ENCODE assay signal across 17 cellular contexts in genomic region chr12:21852251-21852650, GRCh38.
A peak's percentile ranks its signal among the peaks of the same experiment; 100 is the strongest.
DNase-seq lines count a peak whose midpoint lies in the region; ATAC-seq and TF ChIP-seq lines count a peak whose summit lies in the region.
"Had no signal": no experiment of that assay in that cellular context is flagged by ENCODE, and none has a peak within 500 bp of the region (broad histone marks: within the 10 kb centered on the region; RNA-seq: fewer than 3 reads in every experiment).

No MANE protein-coding gene starts in this region.

- H3K36me3 ChIP-seq in RWPE2 (ENCODE audit: low read depth) (no peaks in the 10 kb centered on the region), smooth muscle cell (ENCODE audit: low read depth) (no peaks in the 10 kb centered on the region)
- H3K36me3 ChIP-seq: adrenal gland, thoracic aorta, WERI-Rb-1 had no signal

- peak overlapping the region; percentile 33 for H2AFZ ChIP-seq in smooth muscle cell (ENCODE audit: low read depth)

- 0 out of 3 replicates have a peak, but pooled peaks have one; percentile 27 for ATAC-seq in RWPE2 (ENCODE audit: low read depth)
- ATAC-seq: heart right ventricle, right cardiac atrium had no signal

- WGBS in smooth muscle cell (ENCODE audit: low lambda C conversion rate): 67% methylated on average over 5 of the region's 5 CpGs

- no peak overlapping the region for H3K9ac ChIP-seq in smooth muscle cell (ENCODE audit: low read depth)

- no peaks in the 10 kb centered on the region for H4K20me1 ChIP-seq in smooth muscle cell (ENCODE audit: low read depth)

- DNase-seq in GM04503 (ENCODE audit: low read depth) (peak; percentile 3), RWPE2 (ENCODE audit: low spot score) (no peak), fibroblast of mammary gland (ENCODE audit: low read depth) (peak; percentile 94), smooth muscle cell (lab: John Stamatoyannopoulos, UW; ENCODE audit: unreplicated experiment) (no peak), occipital lobe (lab: John Stamatoyannopoulos, UW) (no peak), mucosa of gallbladder (ENCODE audit: low spot score) (no peak)
- no peak for DNase-seq in activated effector memory CD4-positive, alpha-beta T cell treated with anti-CD3 and anti-CD28 coated beads, Interleukin-2, amount 50 U/mL, for 16 hours
- DNase-seq: CD4-positive, CD25-positive, alpha-beta regulatory T cell; heart right ventricle; midbrain; NCI-H1092; right cardiac atrium; stimulated activated CD4-positive, alpha-beta T cell treated with anti-CD3 and anti-CD28 coated beads, Interleukin-2, amount 100 ng/mL, for 24 hours; T-helper 1 cell; WERI-Rb-1 had no signal

- H3K27ac ChIP-seq in RWPE2 (ENCODE audit: poor library complexity, severe bottlenecking) (no peak overlapping the region), smooth muscle cell (ENCODE audit: low read depth) (no peak overlapping the region)
- H3K27ac ChIP-seq: adrenal gland, heart right ventricle, thoracic aorta, WERI-Rb-1 had no signal

- no peaks in the 10 kb centered on the region for H3K27me3 ChIP-seq in RWPE2 (ENCODE audit: insufficient read depth, poor library complexity, severe bottlenecking)
- no peaks in the 10 kb centered on the region for H3K27me3 ChIP-seq in smooth muscle cell (ENCODE audit: low read depth)
- H3K27me3 ChIP-seq: adrenal gland, heart right ventricle had no signal

- H3K4me3 ChIP-seq in RWPE2 (ENCODE audit: severe bottlenecking) (no peak overlapping the region), fibroblast of mammary gland (ENCODE audit: control insufficient read depth, low read depth, low read length) (no peak overlapping the region), smooth muscle cell (no peak overlapping the region)
- H3K4me3 ChIP-seq: adrenal gland, heart right ventricle, thoracic aorta had no signal

- no peaks in the 10 kb centered on the region for H3F3A ChIP-seq in smooth muscle cell (ENCODE audit: low read depth)

- no peaks in the 10 kb centered on the region for H3K4me1 ChIP-seq in RWPE2 (ENCODE audit: insufficient read depth, poor library complexity, severe bottlenecking)
- no peaks in the 10 kb centered on the region for H3K4me1 ChIP-seq in smooth muscle cell (ENCODE audit: low read depth)

- no peaks in the 10 kb centered on the region for H3K79me2 ChIP-seq in smooth muscle cell (ENCODE audit: low read depth)

- no peak overlapping the region for H3K4me2 ChIP-seq in smooth muscle cell

- no peak for TF ChIP-seq CTCF in RWPE2 (IDR thresholded peaks at IDR 0.05; ENCODE audit: poor library complexity, severe bottlenecking)
- TF ChIP-seq CTCF in fibroblast of mammary gland (conservative IDR thresholded peaks at IDR 0.05; ENCODE audit: control insufficient read depth, insufficient read depth, low read depth, low read length): no peak
- no peak for TF ChIP-seq CTCF in smooth muscle cell (IDR thresholded peaks at IDR 0.05; ENCODE audit: borderline replicate concordance, insufficient read depth, poor library complexity, severe bottlenecking)

- H3K9me3 ChIP-seq in RWPE2 (ENCODE audit: severe bottlenecking) (no peaks in the 10 kb centered on the region), smooth muscle cell (replicated peaks; ENCODE audit: low read depth) (no peaks in the 10 kb centered on the region)
- H3K9me3 ChIP-seq: adrenal gland, heart right ventricle, thoracic aorta had no signal

Comparison
In these comparisons a context has a peak if more than half of its experiments do, and no peak if none do; other contexts are left out.
1. DNase-seq: peak in GM04503 (single experiment) and fibroblast of mammary gland (single experiment); none in RWPE2 (single experiment), smooth muscle cell (single experiment), activated effector memory CD4-positive, alpha-beta T cell treated with anti-CD3 and anti-CD28 coated beads, Interleukin-2, amount 50 U/mL, for 16 hours (single experiment), occipital lobe (single experiment) and mucosa of gallbladder (single experiment).